In the genomic region with DNA sequence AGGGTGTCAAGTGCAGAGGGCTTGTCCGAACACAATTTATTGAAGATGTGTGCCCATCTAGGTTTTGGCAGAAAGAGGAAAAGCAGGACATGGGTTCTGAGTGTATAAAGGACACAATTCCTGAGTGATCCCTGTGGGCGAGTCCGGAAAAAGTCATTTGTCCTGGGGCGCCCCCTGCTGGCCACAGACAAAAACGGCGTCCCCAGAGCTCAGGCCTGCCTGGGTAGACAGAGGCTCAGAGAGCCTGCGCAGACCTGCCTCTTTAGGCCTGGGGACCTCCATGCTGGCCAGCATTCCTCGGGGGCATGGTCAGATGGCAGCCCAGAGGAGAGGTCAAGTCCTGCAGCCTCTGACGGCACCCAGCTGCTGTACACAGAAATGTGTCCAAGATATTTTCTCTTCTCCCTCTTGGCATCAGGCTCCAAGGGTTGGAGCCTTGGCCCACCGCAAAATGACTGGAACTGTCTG, we compare ENCODE assay signal across 8 cellular contexts.
DNase-seq lines count a peak whose midpoint lies in the region; ATAC-seq, FAIRE-seq and TF ChIP-seq lines count a peak whose summit lies in the region.

No MANE protein-coding gene starts in this region.

- peak; percentile 13 for FAIRE-seq in H1 (lab: Jason Lieb, UNC)

- H4K8ac ChIP-seq in H1 (ENCODE audit: extremely low read depth, insufficient read depth, low read length) (no peak overlapping the region), mesendoderm (ENCODE audit: low read depth, low read length) (no peak overlapping the region)

- peak overlapping the region; percentile 95 for H4K91ac ChIP-seq in H1 (replicated peaks; ENCODE audit: insufficient read length, low read length)

- H2AFZ ChIP-seq in H1 (ENCODE audit: low read length), result no peak overlapping the region; the same call in 1 of the 2 replicates

- H3K27ac ChIP-seq in H1 (ENCODE audit: low read depth, low read length), result no peak overlapping the region
- no peak overlapping the region for H3K27ac ChIP-seq in mesendoderm (ENCODE audit: low read depth, low read length)

- peak; percentile 58 for DNase-seq in Caki2 (ENCODE audit: low read depth)
- DNase-seq in NCI-H69 (lab: John Stamatoyannopoulos, UW), result peak; percentile 65
- peak; percentile 93 for DNase-seq in activated CD8-positive, alpha-beta memory T cell treated with anti-CD3 and anti-CD28 coated beads for 24 hours
- peak; percentile 39 to 97 for DNase-seq in H1 (ENCODE audit: low read depth in 1 of 2, low spot score in 2 of 2)
- DNase-seq in mesendoderm, result peak; percentile 80
- peak; percentile 53 to 55 for DNase-seq in stimulated activated CD8-positive, alpha-beta memory T cell treated with anti-CD3 and anti-CD28 coated beads, Interleukin-2, amount 100 ng/mL, for 48 hours (ENCODE audit: low read depth in 2 of 2)

- POLR2A ChIA-PET in H1 (lab: Charles Lee; ENCODE audit: partially characterized antibody), result interaction anchor here (0.8 to 1.5 kb wide), 4 partner anchors 18 to 93 kb away, joined by 3 to 5 read pairs (median 4); no protein-coding TSS in a partner anchor

- H3K56ac ChIP-seq in H1 (replicated peaks; ENCODE audit: insufficient read length, low read depth, low read length), result peak overlapping the region; percentile 14
- peak overlapping the region; percentile 74 for H3K56ac ChIP-seq in mesendoderm (ENCODE audit: low read length)

- H3K36me3 ChIP-seq in H1 (ENCODE audit: control insufficient read depth in 2 of 4, insufficient read depth in 4 of 4, low read length in 3 of 4) (no peaks in the 10 kb centered on the region; a peak in 1 of 8 replicates), mesendoderm (ENCODE audit: control insufficient read depth, insufficient read depth, low read length) (no peaks in the 10 kb centered on the region)

- H3K4me3 ChIP-seq in H1 (ENCODE audit: extremely low read depth in 1 of 4, insufficient read depth in 2 of 4, low read depth in 3 of 4, low read length in 4 of 4) (no peak overlapping the region), mesendoderm (ENCODE audit: low read length) (no peak overlapping the region)

- peak overlapping the region; percentile 68 for H4K5ac ChIP-seq in H1 (ENCODE audit: insufficient read length, low read depth, low read length)
- H4K5ac ChIP-seq in mesendoderm (ENCODE audit: low read length), result no peak overlapping the region

- no peaks in the 10 kb centered on the region for H3K79me1 ChIP-seq in H1 (ENCODE audit: low read depth, low read length)
- H3K79me1 ChIP-seq in mesendoderm (ENCODE audit: low read length), result no peaks in the 10 kb centered on the region

- peak overlapping the region; percentile 99 for H2BK12ac ChIP-seq in H1 (ENCODE audit: low read depth, low read length)

- TF ChIP-seq EP300 in H1 (IDR thresholded peaks at IDR 0.05; ENCODE audit: borderline replicate concordance in 1 of 2, low read depth in 2 of 2, low read length in 2 of 2), result no peak

- TF ChIP-seq RAD21 in H1 (IDR thresholded peaks at IDR 0.05 in 1 of 2, conservative IDR thresholded peaks at IDR 0.05 in 1 of 2; ENCODE audit: low read depth in 2 of 2, low read length in 2 of 2), result peak; percentile 89 to 92

- H2BK120ac ChIP-seq in H1 (replicated peaks; ENCODE audit: low read depth, low read length) (peak overlapping the region; percentile 84), mesendoderm (ENCODE audit: low read depth, low read length) (no peak overlapping the region)

- WGBS in H1 (ENCODE audit: extremely low coverage in 1 of 2, insufficient coverage in 1 of 2, insufficient read length in 1 of 2, insufficient replicate concordance in 2 of 2, low coverage in 1 of 2, low lambda C conversion rate in 2 of 2, missing lambda C conversion rate in 1 of 2), 2 experiments, result 22% methylated on average over 10 of the region's 10 CpGs; no CpG with 5 or more reads in 1 of the 2 experiments
- no CpG with 5 or more reads among the region's 10 CpGs for WGBS in mesendoderm (ENCODE audit: extremely low coverage, insufficient coverage, low lambda C conversion rate)

- H3K9ac ChIP-seq in H1 (replicated peaks in 1 of 4; ENCODE audit: extremely low read depth in 1 of 4, low read depth in 3 of 4, low read length in 3 of 4) (no peak overlapping the region), mesendoderm (ENCODE audit: low read length) (peak overlapping the region; percentile 53)

- in situ Hi-C loops in Caki2 (cut with HindIII; ENCODE audit: low pct_unique_long_range_greater_than_20kb, low sequenced_read_pairs), result no loop called here

- TF ChIP-seq CTCF in H1 (IDR thresholded peaks at IDR 0.05; ENCODE audit: control extremely low read depth in 1 of 3, insufficient read depth in 1 of 3, low read depth in 1 of 3, low read length in 3 of 3), result peak; percentile 79 to 94 (median 89)

- no peak overlapping the region for H3K14ac ChIP-seq in H1 (ENCODE audit: insufficient read length)

- TF ChIP-seq POLR2A in H1 (IDR thresholded peaks at IDR 0.05; ENCODE audit: control extremely low read depth in 1 of 2, low read depth in 2 of 2, low read length in 2 of 2), result no peak

- peak overlapping the region; percentile 98 for H3K4ac ChIP-seq in H1 (replicated peaks; ENCODE audit: insufficient read length, low read depth, low read length)
- H3K4ac ChIP-seq in mesendoderm (ENCODE audit: low read depth, low read length), result peak overlapping the region; percentile 98

- ATAC-seq in HG02759 (IDR thresholded peaks at IDR 0.05; ENCODE audit: unreplicated experiment), result peak; percentile 54
- no peak for ATAC-seq in HG03025 (IDR thresholded peaks at IDR 0.05; ENCODE audit: low FRiP score, unreplicated experiment)

- H4K20me1 ChIP-seq in H1 (replicated peaks in 1 of 2; ENCODE audit: control insufficient read depth in 1 of 2, insufficient read depth in 2 of 2, low read length in 2 of 2), result no peaks in the 10 kb centered on the region

- H3K27me3 ChIP-seq in H1 (replicated peaks in 1 of 4; ENCODE audit: control insufficient read depth in 3 of 4, extremely low read depth in 1 of 4, insufficient read depth in 3 of 4, low read length in 3 of 4), result no peaks in the 10 kb centered on the region; a peak in 2 of 7 replicates
- no peaks in the 10 kb centered on the region for H3K27me3 ChIP-seq in mesendoderm (ENCODE audit: insufficient read depth, low read length, poor library complexity)

- peak overlapping the region; percentile 92; the same call in 1 of the 2 replicates for H2BK5ac ChIP-seq in H1 (ENCODE audit: low read depth, low read length)
- H2BK5ac ChIP-seq in mesendoderm (ENCODE audit: low read length), result peak overlapping the region; percentile 15

- H3K79me2 ChIP-seq in H1 (ENCODE audit: control insufficient read depth in 1 of 2, insufficient read depth in 2 of 2, low read length in 2 of 2) (no peaks in the 10 kb centered on the region), mesendoderm (ENCODE audit: control insufficient read depth, insufficient read depth, low read length) (no peaks in the 10 kb centered on the region)

- H3K9me3 ChIP-seq in H1 (ENCODE audit: insufficient read depth in 2 of 2, low read depth in 1 of 2, low read length in 1 of 2), result no peaks in the 10 kb centered on the region

- H2AK5ac ChIP-seq in H1 (ENCODE audit: low read depth, low read length), result peak overlapping the region; percentile 72; the same call in 1 of the 2 replicates
- H2AK5ac ChIP-seq in mesendoderm (ENCODE audit: low read length), result peak overlapping the region; percentile 100

- H2BK20ac ChIP-seq in H1 (ENCODE audit: low read length), result peak overlapping the region; percentile 99

- H3K23me2 ChIP-seq in H1 (ENCODE audit: low read depth, low read length), result no peaks in the 10 kb centered on the region

- H3K18ac ChIP-seq in H1 (ENCODE audit: extremely low read depth, low read length) (peak overlapping the region; percentile 52; the same call in 1 of the 2 replicates), mesendoderm (ENCODE audit: low read length) (peak overlapping the region; percentile 31)

- H3K4me2 ChIP-seq in H1 (ENCODE audit: insufficient read depth in 1 of 2, low read depth in 2 of 2, low read length in 2 of 2) (no peak overlapping the region), mesendoderm (ENCODE audit: low read length) (no peak overlapping the region)

- H3K4me1 ChIP-seq in H1 (replicated peaks in 1 of 4; ENCODE audit: control insufficient read depth in 3 of 4, insufficient read depth in 4 of 4, low read length in 3 of 4) (peaks cover 4 to 16% (median 10%) of the 10 kb centered on the region in 4 experiments; a peak in 6 of 7 replicates), mesendoderm (ENCODE audit: control insufficient read depth, low read depth, low read length) (peaks cover 18% of the 10 kb centered on the region)

- H3K23ac ChIP-seq in H1 (ENCODE audit: insufficient read length) (no peak overlapping the region), mesendoderm (ENCODE audit: low read length) (no peak overlapping the region)

- CTCF ChIA-PET in H1 (lab: Charles Lee; ENCODE audit: partially characterized antibody), result interaction anchor here (0.5 to 7.9 kb wide), 50 partner anchors 10 to 577 kb away, joined by 3 to 85 read pairs (median 5); partner anchors contain the start of gene LRP8

- H2BK15ac ChIP-seq in H1 (ENCODE audit: low read length) (peak overlapping the region; percentile 34; the same call in 1 of the 2 replicates), mesendoderm (replicated peaks; ENCODE audit: low read depth) (no peak overlapping the region)

TF ChIP-seq in H1, 55 proteins besides CTCF, POLR2A, EP300 and RAD21:
- TF ChIP-seq TEAD4 (IDR thresholded peaks at IDR 0.05; ENCODE audit: low read depth, low read length) (peak; percentile 17; the same call in 1 of the 2 replicates), RNF2 (IDR thresholded peaks at IDR 0.05; ENCODE audit: borderline replicate concordance, low read depth, low read length, missing control alignments, poor library complexity, severe bottlenecking) (no peak), SP1 (IDR thresholded peaks at IDR 0.05; ENCODE audit: low read depth, low read length) (no peak), MAX (IDR thresholded peaks at IDR 0.05) (0 out of 2 replicates have a peak, but pooled peaks have one; percentile 47), SRF (IDR thresholded peaks at IDR 0.05; ENCODE audit: low read depth, low read length) (no peak), YY1 (IDR thresholded peaks at IDR 0.05; ENCODE audit: low read depth, low read length) (peak; percentile 70)
